ENCODE assay signal across 8 cellular contexts in the genomic region with DNA sequence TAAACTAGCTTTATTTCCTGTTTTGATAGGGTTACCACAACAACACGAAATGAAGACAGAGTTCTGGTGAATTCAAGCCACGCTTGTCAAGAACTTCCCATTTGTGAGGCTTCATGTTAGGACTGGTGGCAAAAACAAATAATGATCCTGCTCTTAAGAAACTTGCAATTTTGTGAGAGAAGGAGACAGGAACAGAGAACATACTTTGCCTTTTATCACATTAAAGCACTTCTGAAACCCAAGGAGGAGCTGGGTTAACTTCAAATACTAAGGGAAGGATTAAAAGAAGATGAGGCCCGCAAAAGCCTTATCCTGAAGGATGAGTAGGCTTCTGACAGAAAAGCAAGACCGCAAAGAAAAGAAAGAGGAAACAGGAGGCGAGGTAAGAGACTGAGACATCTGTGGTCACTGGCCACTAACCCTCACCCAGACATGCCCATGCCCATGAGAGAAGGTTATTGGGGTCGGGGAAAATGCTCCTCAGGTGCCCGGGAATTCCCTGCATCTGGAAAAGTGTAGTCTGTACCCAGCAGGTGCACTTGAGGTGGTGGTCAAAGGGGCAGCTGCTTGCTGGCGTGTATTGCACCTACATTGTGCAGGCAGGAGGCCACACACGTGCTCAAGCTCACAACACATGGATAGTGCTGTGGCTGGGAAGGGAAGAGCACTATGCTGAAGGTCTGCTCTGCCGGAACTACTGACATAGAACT. TPM values are rescaled to one million over a fixed set of nuclear protein-coding genes. Genes with fewer than 3 reads are reported as not detected.
DNase-seq lines count a peak whose midpoint lies in the region; ATAC-seq and TF ChIP-seq lines count a peak whose summit lies in the region.

No MANE protein-coding gene starts in this region.

- peaks cover 56% of the 10 kb centered on the region for H3K4me1 Mint-ChIP-seq in activated naive CD4-positive, alpha-beta T cell treated with anti-CD3 and anti-CD28 coated beads, Interleukin-2, amount 10 ng/mL, durations not matched to agents 7 days and 5 days

- no peaks in the 10 kb centered on the region for H3K36me3 ChIP-seq in heart left ventricle
- peaks cover 7% of the 10 kb centered on the region for H3K36me3 ChIP-seq in MG63

- no peak for TF ChIP-seq POLR2A in heart left ventricle (IDR thresholded peaks at IDR 0.05)

- H3K27ac ChIP-seq in heart left ventricle (peak overlapping the region in 10 of 12 donors; percentile 28 to 90 (median 59)), skin epidermis (peak overlapping the region in 20 of 21 experiments; percentile 39 to 88 (median 82))

- CTCF ChIA-PET in activated naive CD4-positive, alpha-beta T cell treated with anti-CD3 and anti-CD28 coated beads, Interleukin-2, amount 10 ng/mL, durations not matched to agents 7 days and 5 days (lab: Charles Lee), result interaction anchor here (0.5 to 1.3 kb wide), 2 partner anchors 136 to 878 kb away, joined by 3 read pairs; partner anchors contain the start of gene PPM1F

- peak; percentile 62 to 92 (median 88) for ATAC-seq in heart left ventricle

- no peaks in the 10 kb centered on the region for H3K27me3 Mint-ChIP-seq in activated naive CD4-positive, alpha-beta T cell treated with anti-CD3 and anti-CD28 coated beads, Interleukin-2, amount 10 ng/mL, durations not matched to agents 7 days and 5 days

- no peak for TF ChIP-seq CTCF in heart left ventricle (IDR thresholded peaks at IDR 0.05)

- 44 to 54% (median 48%) methylated on average over 10 of the region's 10 CpGs for WGBS in heart left ventricle, 4 donors

- peaks cover 29% of the 10 kb centered on the region for H3K36me3 Mint-ChIP-seq in activated naive CD4-positive, alpha-beta T cell treated with anti-CD3 and anti-CD28 coated beads, Interleukin-2, amount 10 ng/mL, durations not matched to agents 7 days and 5 days

- intact Hi-C loops in heart left ventricle (cut with DNase I), result loop anchor here in 5 of 10 donors (5.0 to 10.0 kb wide), 3 partner anchors 45 to 82 kb away; partner anchors contain the start of genes MAPK1 (in 2 of the 5) and YPEL1 (in 1 of the 5)

- H3K27ac Mint-ChIP-seq in activated naive CD4-positive, alpha-beta T cell treated with anti-CD3 and anti-CD28 coated beads, Interleukin-2, amount 10 ng/mL, durations not matched to agents 7 days and 5 days, result peak overlapping the region; percentile 87

- H3K9me3 ChIP-seq in heart left ventricle, result peaks cover 0 to 3% (median 0%) of the 10 kb centered on the region in 12 donors
- no peaks in the 10 kb centered on the region for H3K9me3 ChIP-seq in MG63

- no peaks in the 10 kb centered on the region for H3K9me3 Mint-ChIP-seq in activated naive CD4-positive, alpha-beta T cell treated with anti-CD3 and anti-CD28 coated beads, Interleukin-2, amount 10 ng/mL, durations not matched to agents 7 days and 5 days

- peak overlapping the region; percentile 55 for H3K4me3 Mint-ChIP-seq in activated naive CD4-positive, alpha-beta T cell treated with anti-CD3 and anti-CD28 coated beads, Interleukin-2, amount 10 ng/mL, durations not matched to agents 7 days and 5 days

- H3K27me3 ChIP-seq in heart left ventricle (no peaks in the 10 kb centered on the region), MG63 (no peaks in the 10 kb centered on the region)

- peak; percentile 28 for DNase-seq in activated naive CD4-positive, alpha-beta T cell treated with anti-CD3 and anti-CD28 coated beads, Interleukin-2, amount 10 ng/mL, durations not matched to agents 7 days and 5 days
- DNase-seq in activated naive CD4-positive, alpha-beta T cell treated with anti-CD3 and anti-CD28 coated beads, Interleukin-2, amount 50 U/mL, for 16 hours, result no peak
- peak; percentile 14 for DNase-seq in NCI-H2081 treated with DMSO at 0.1 percent for 48 hours (lab: John Stamatoyannopoulos, UW)
- DNase-seq in activated T-helper 9 cell treated with anti-CD3 and anti-CD28 coated beads, Interleukin-2, amount 50 U/mL, for 16 hours (ENCODE audit: low read depth), result peak; percentile 1
- no peak for DNase-seq in heart left ventricle
- DNase-seq in NCI-H2171 treated with DMSO at 0.1 percent for 48 hours (lab: John Stamatoyannopoulos, UW), result no peak
- no peak for DNase-seq in MG63

- H3K4me3 ChIP-seq in heart left ventricle (peak overlapping the region in 4 of 12 donors; percentile 2 to 29 (median 3)), skin epidermis (peak overlapping the region in 1 of 7 experiments; percentile 6), MG63 (no peak overlapping the region)

- H3K4me1 ChIP-seq in heart left ventricle, result peaks cover 5 to 56% (median 36%) of the 10 kb centered on the region in 12 donors

RNA-seq across cellular contexts. Expression of gene MAPK1, which starts 50.5 kb away (rescaled TPM):
- 100 to 1,000 TPM in 6 of 9 donors, 10 to 100 TPM in 3; 30.1 to 140 (median 106) TPM for total RNA-seq in heart left ventricle
- polyA plus RNA-seq in heart left ventricle, result 10 to 100 TPM in 1 of 2 donors, 1 to 10 TPM in 1; 8.0 to 31.8 TPM
- 47.7 and 63.0 TPM in 2 replicates for total RNA-seq in MG63 (2014; rRNA removed; shearing (Covaris generic); ENCODE audit: low replicate concordance)

Comparison
In these comparisons a context has a peak if more than half of its experiments do, and no peak if none do; other contexts are left out.
1. DNase-seq: peak in activated naive CD4-positive, alpha-beta T cell treated with anti-CD3 and anti-CD28 coated beads, Interleukin-2, amount 10 ng/mL, durations not matched to agents 7 days and 5 days (single experiment), NCI-H2081 treated with DMSO at 0.1 percent for 48 hours (single experiment) and activated T-helper 9 cell treated with anti-CD3 and anti-CD28 coated beads, Interleukin-2, amount 50 U/mL, for 16 hours (single experiment); none in activated naive CD4-positive, alpha-beta T cell treated with anti-CD3 and anti-CD28 coated beads, Interleukin-2, amount 50 U/mL, for 16 hours (single experiment), heart left ventricle (0 of 5), NCI-H2171 treated with DMSO at 0.1 percent for 48 hours (single experiment) and MG63 (single experiment).